Comparison of ENCODE assay signal across 1 cellular context in the genomic region with DNA sequence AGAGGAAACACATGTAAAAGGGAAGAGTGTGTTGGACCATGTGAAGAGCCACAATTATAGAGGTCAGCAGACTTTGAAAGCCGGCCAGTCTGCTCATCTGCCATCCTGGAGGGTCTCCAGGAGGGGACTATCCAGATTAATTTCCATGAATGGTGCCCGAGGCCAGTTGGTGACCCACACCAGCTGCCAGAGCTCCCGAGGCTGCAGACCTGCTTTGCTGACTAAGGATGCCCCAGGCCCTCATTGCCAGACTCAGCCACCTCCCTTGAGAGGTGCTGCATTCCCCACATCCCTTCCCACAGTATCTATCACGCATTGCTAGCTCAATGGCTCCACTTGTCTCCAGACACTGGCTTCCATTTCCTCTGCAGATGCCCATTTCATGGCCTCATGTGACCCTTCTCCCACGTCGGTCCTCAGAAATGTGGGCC.
TF ChIP-seq lines count a peak whose summit lies in the region.

No MANE protein-coding gene starts in this region.

TF ChIP-seq in SK-N-SH treated with all-trans-retinoic acid at 6 μM for 48 hours, 23 proteins besides CTCF, POLR2A, EP300 and RAD21 (continued from another document):
- TF ChIP-seq, protein P1, sequence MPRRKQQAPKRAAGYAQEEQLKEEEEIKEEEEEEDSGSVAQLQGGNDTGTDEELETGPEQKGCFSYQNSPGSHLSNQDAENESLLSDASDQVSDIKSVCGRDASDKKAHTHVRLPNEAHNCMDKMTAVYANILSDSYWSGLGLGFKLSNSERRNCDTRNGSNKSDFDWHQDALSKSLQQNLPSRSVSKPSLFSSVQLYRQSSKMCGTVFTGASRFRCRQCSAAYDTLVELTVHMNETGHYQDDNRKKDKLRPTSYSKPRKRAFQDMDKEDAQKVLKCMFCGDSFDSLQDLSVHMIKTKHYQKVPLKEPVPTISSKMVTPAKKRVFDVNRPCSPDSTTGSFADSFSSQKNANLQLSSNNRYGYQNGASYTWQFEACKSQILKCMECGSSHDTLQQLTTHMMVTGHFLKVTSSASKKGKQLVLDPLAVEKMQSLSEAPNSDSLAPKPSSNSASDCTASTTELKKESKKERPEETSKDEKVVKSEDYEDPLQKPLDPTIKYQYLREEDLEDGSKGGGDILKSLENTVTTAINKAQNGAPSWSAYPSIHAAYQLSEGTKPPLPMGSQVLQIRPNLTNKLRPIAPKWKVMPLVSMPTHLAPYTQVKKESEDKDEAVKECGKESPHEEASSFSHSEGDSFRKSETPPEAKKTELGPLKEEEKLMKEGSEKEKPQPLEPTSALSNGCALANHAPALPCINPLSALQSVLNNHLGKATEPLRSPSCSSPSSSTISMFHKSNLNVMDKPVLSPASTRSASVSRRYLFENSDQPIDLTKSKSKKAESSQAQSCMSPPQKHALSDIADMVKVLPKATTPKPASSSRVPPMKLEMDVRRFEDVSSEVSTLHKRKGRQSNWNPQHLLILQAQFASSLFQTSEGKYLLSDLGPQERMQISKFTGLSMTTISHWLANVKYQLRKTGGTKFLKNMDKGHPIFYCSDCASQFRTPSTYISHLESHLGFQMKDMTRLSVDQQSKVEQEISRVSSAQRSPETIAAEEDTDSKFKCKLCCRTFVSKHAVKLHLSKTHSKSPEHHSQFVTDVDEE (CRISPR knock-in tag; IDR thresholded peaks at IDR 0.05), result no peak
- TF ChIP-seq, protein P2, sequence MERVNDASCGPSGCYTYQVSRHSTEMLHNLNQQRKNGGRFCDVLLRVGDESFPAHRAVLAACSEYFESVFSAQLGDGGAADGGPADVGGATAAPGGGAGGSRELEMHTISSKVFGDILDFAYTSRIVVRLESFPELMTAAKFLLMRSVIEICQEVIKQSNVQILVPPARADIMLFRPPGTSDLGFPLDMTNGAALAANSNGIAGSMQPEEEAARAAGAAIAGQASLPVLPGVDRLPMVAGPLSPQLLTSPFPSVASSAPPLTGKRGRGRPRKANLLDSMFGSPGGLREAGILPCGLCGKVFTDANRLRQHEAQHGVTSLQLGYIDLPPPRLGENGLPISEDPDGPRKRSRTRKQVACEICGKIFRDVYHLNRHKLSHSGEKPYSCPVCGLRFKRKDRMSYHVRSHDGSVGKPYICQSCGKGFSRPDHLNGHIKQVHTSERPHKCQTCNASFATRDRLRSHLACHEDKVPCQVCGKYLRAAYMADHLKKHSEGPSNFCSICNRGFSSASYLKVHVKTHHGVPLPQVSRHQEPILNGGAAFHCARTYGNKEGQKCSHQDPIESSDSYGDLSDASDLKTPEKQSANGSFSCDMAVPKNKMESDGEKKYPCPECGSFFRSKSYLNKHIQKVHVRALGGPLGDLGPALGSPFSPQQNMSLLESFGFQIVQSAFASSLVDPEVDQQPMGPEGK (CRISPR knock-in tag; IDR thresholded peaks at IDR 0.05; ENCODE audit: borderline replicate concordance), result no peak
- TF ChIP-seq TOX (CRISPR knock-in tag; IDR thresholded peaks at IDR 0.05; ENCODE audit: borderline replicate concordance) (no peak), ISL1 (CRISPR knock-in tag; IDR thresholded peaks at IDR 0.05) (no peak), PPARA (CRISPR knock-in tag; IDR thresholded peaks at IDR 0.05; ENCODE audit: borderline replicate concordance) (no peak), TCF4 (CRISPR knock-in tag; IDR thresholded peaks at IDR 0.05; ENCODE audit: borderline replicate concordance) (no peak), ZNF565 (CRISPR knock-in tag; conservative IDR thresholded peaks at IDR 0.05; ENCODE audit: low read depth) (no peak), ARNTL (CRISPR knock-in tag; IDR thresholded peaks at IDR 0.05; ENCODE audit: borderline replicate concordance, low read depth) (no peak), CSDC2 (CRISPR knock-in tag; IDR thresholded peaks at IDR 0.05) (no peak), GLIS3 (CRISPR knock-in tag; IDR thresholded peaks at IDR 0.05) (no peak)
